ENCODE assay signal across 1 cellular context in genomic region chr5:147547730-147548129, GRCh38.
TF ChIP-seq lines count a peak whose summit lies in the region.

No MANE protein-coding gene starts in this region.

TF ChIP-seq in SK-N-SH treated with all-trans-retinoic acid at 6 μM for 48 hours, 23 proteins besides CTCF, POLR2A, EP300 and RAD21 (continued from another document):
- TF ChIP-seq TSHZ2 (CRISPR knock-in tag; IDR thresholded peaks at IDR 0.05), result no peak
- no peak for TF ChIP-seq CSDC2 (CRISPR knock-in tag; IDR thresholded peaks at IDR 0.05)
- no peak for TF ChIP-seq PPARA (CRISPR knock-in tag; IDR thresholded peaks at IDR 0.05; ENCODE audit: borderline replicate concordance)
- TF ChIP-seq ZC3H10 (CRISPR knock-in tag; IDR thresholded peaks at IDR 0.05), result no peak
